Comparison of ENCODE assay signal across 8 cellular contexts in genomic region chr2:175168564-175168945, GRCh38. TPM values are rescaled to one million over a fixed set of nuclear protein-coding genes. Genes with fewer than 3 reads are reported as not detected.
A peak's percentile ranks its signal among the peaks of the same experiment; 100 is the strongest.
DNase-seq lines count a peak whose midpoint lies in the region; ATAC-seq, FAIRE-seq and TF ChIP-seq lines count a peak whose summit lies in the region.

No MANE protein-coding gene starts in this region.

- H3K4me3 Mint-ChIP-seq in endothelial cell (ENCODE audit: unreplicated experiment) (peak overlapping the region; percentile 100), progenitor cell of endocrine pancreas (ENCODE audit: low read depth) (peak overlapping the region; percentile 99)

- DNase-seq in GM12864 (ENCODE audit: low read depth) = no peak
- no peak for DNase-seq in LNCaP clone FGC (ENCODE audit: low read depth)
- DNase-seq in endothelial cell (ENCODE audit: low spot score) = no peak
- DNase-seq in progenitor cell of endocrine pancreas (ENCODE audit: low spot score, unreplicated experiment) = no peak
- DNase-seq in ecto neural progenitor cell (ENCODE audit: low spot score) = no peak
- DNase-seq in HCEC 1CT = no peak
- no peak for DNase-seq in urothelium cell line (ENCODE audit: low spot score)

- peaks cover 2% of the 10 kb centered on the region for H3K4me1 Mint-ChIP-seq in endothelial cell (ENCODE audit: unreplicated experiment)
- H3K4me1 Mint-ChIP-seq in progenitor cell of endocrine pancreas (ENCODE audit: low read depth) = peaks cover 14% of the 10 kb centered on the region

- FAIRE-seq in urothelium cell line (lab: Jason Lieb, UNC) = no peak

- TF ChIP-seq CTCF in GM12864 (IDR thresholded peaks at IDR 0.05; ENCODE audit: low read depth, low read length, missing control alignments) (no peak), LNCaP clone FGC (IDR thresholded peaks at IDR 0.05; ENCODE audit: control insufficient read depth, extremely low read depth, insufficient read depth) (no peak), endothelial cell (IDR thresholded peaks at IDR 0.05; ENCODE audit: unreplicated experiment) (no peak), progenitor cell of endocrine pancreas (IDR thresholded peaks at IDR 0.05; ENCODE audit: unreplicated experiment) (no peak)

- no peaks in the 10 kb centered on the region for H3K9me3 Mint-ChIP-seq in endothelial cell (ENCODE audit: unreplicated experiment)
- no peaks in the 10 kb centered on the region for H3K9me3 Mint-ChIP-seq in progenitor cell of endocrine pancreas (ENCODE audit: low read depth)

- ATAC-seq in GM21723 (IDR thresholded peaks at IDR 0.05; ENCODE audit: unreplicated experiment) = peak; percentile 38

- H3K36me3 Mint-ChIP-seq in endothelial cell (ENCODE audit: low read depth, unreplicated experiment) (no peaks in the 10 kb centered on the region), progenitor cell of endocrine pancreas (ENCODE audit: insufficient read depth) (peaks cover 1% of the 10 kb centered on the region)

- H3K27ac Mint-ChIP-seq in endothelial cell (ENCODE audit: unreplicated experiment) (peak overlapping the region; percentile 100), progenitor cell of endocrine pancreas (peak overlapping the region; percentile 99)

- H3K27me3 Mint-ChIP-seq in endothelial cell (ENCODE audit: unreplicated experiment) (peaks cover 7% of the 10 kb centered on the region), progenitor cell of endocrine pancreas (no peaks in the 10 kb centered on the region)

- H3K4me3 ChIP-seq in GM12864 (ENCODE audit: low read depth, low read length) (peak overlapping the region; percentile 79), LNCaP clone FGC (ENCODE audit: low read depth, low read length) (peak overlapping the region; percentile 74)

RNA-seq across cellular contexts. Expression of gene ATF2, which starts 0.6 kb away (rescaled TPM):
- total RNA-seq in endothelial cell (ENCODE audit: unreplicated experiment) (63.3 TPM), progenitor cell of endocrine pancreas (58.9 and 69.8 TPM in 2 replicates)

RNA-seq across cellular contexts. Expression of gene ATP5MC3, which starts 13.0 kb away (rescaled TPM):
- 207 TPM for total RNA-seq in endothelial cell (ENCODE audit: unreplicated experiment)
- total RNA-seq in progenitor cell of endocrine pancreas = 185 and 192 TPM in 2 replicates
